29 cellular contexts compared by ENCODE assay signal in genomic region chr11:12499071-12499470, GRCh38.
"Had no signal": no experiment of that assay in that cellular context is flagged by ENCODE, and none has a peak within 500 bp of the region (broad histone marks: within the 10 kb centered on the region; RNA-seq: fewer than 3 reads in every experiment).

No MANE protein-coding gene starts in this region.

- DNase-seq: activated CD4-positive, alpha-beta memory T cell treated with anti-CD3 and anti-CD28 coated beads, Interleukin-2, amount 10 ng/mL, durations not matched to agents 7 days and 5 days; activated CD4-positive, alpha-beta T cell treated with anti-CD3 and anti-CD28 coated beads for 1 hour; activated CD4-positive, alpha-beta T cell treated with anti-CD3 and anti-CD28 coated beads for 48 hours; activated CD4-positive, CD25-positive, alpha-beta regulatory T cell; activated CD8-positive, alpha-beta memory T cell treated with anti-CD3 and anti-CD28 coated beads for 24 hours; activated CD8-positive, alpha-beta memory T cell treated with anti-CD3 and anti-CD28 coated beads, Interleukin-2, amount 10 ng/mL, durations not matched to agents 7 days and 5 days; activated CD8-positive, alpha-beta memory T cell treated with anti-CD3 and anti-CD28 coated beads, Interleukin-2, amount 50 U/mL, for 48 hours; activated effector memory CD4-positive, alpha-beta T cell treated with Interleukin-2 at 50 U/mL for 16 hours; activated naive CD4-positive, alpha-beta T cell treated with anti-CD3 and anti-CD28 coated beads, Interleukin-2, amount 10 ng/mL, durations not matched to agents 7 days and 5 days; activated naive CD8-positive, alpha-beta T cell treated with anti-CD3 and anti-CD28 coated beads, Interleukin-2, amount 50 U/mL, for 24 hours; activated T-cell treated with anti-CD3 and anti-CD28 coated beads, Interleukin-2, amount 50 U/mL, for 48 hours; anterior cingulate cortex; NCI-H1092 treated with DMSO at 0.1 percent for 48 hours; NCI-H146; NCI-H187; NCI-H2029 treated with DMSO at 0.1 percent for 48 hours; NCI-H2107; NCI-H2171; NCI-H510A treated with DMSO at 0.1 percent for 48 hours; SIG-M5; T-helper 1 cell; T-helper 2 cell; T-helper 9 cell; WERI-Rb-1 had no signal

- H3K27ac ChIP-seq: KMS-11, RWPE1, WERI-Rb-1 had no signal

- H3K9ac ChIP-seq: KMS-11 had no signal

- H3K36me3 ChIP-seq: WERI-Rb-1 had no signal

- H3K4me2 ChIP-seq: KMS-11 had no signal

- ATAC-seq: activated CD8-positive, alpha-beta memory T cell treated with anti-CD3 and anti-CD28 coated beads, Interleukin-2, amount 10 ng/mL, durations not matched to agents 7 days and 5 days; activated naive CD8-positive, alpha-beta T cell treated with anti-CD3 and anti-CD28 coated beads, Interleukin-2, amount 50 U/mL, for 24 hours; Panc1; Right ventricle myocardium inferior; SK-N-SH treated with all-trans-retinoic acid at 6 μM for 48 hours had no signal
